ENCODE assay signal across 36 cellular contexts in the genomic region with DNA sequence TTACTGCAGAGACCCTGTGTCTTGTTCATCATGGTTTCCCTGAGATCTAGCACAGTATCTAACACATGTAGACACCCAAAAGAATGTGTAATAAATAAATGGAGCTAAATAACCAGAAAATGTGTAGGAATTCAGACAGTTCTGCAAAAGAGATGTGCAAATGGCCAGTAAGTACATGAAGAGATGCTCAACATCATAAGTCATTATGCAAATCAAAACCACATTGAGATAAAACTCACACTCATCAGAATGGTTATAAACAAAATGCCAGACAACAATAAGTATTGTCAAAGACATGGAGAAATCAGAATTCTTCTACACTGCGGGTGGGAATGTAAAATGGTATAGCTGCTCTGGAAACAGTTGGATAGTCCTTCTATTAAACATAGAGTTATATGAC.
"Had no signal": no experiment of that assay in that cellular context is flagged by ENCODE, and none has a peak within 500 bp of the region (broad histone marks: within the 10 kb centered on the region; RNA-seq: fewer than 3 reads in every experiment).

No MANE protein-coding gene starts in this region.

- H3K9me3 Mint-ChIP-seq: activated B cell treated with CpG ODN at 0.5 μM for 24 hours; activated CD4-positive, alpha-beta memory T cell treated with anti-CD3 and anti-CD28 coated beads, Interleukin-2, amount 10 ng/mL, durations not matched to agents 7 days and 5 days; activated CD4-positive, alpha-beta T cell treated with anti-CD3 and anti-CD28 coated beads, Interleukin-2, amount 10 ng/mL, durations not matched to agents 7 days and 5 days; activated naive CD4-positive, alpha-beta T cell treated with anti-CD3 and anti-CD28 coated beads for 36 hours; activated naive CD4-positive, alpha-beta T cell treated with anti-CD3 and anti-CD28 coated beads, Interleukin-2, amount 50 U/mL, for 72 hours; activated naive CD8-positive, alpha-beta T cell treated with anti-CD3 and anti-CD28 coated beads for 36 hours; activated T-cell treated with anti-CD3 and anti-CD28 coated beads, Interleukin-2, amount 50 U/mL, for 24 hours; activated T-helper 2 cell treated with anti-CD3 and anti-CD28 coated beads, Interferon-gamma antibody, Interleukin-2, Interleukin-4, amounts not matched to agents 10 μg/mL and 5 μg/mL and 100 μg/mL, durations not matched to agents 14 hours and 24 hours and 36 hours; T-helper 1 cell treated with Interleukin-12 subunit alpha and Interleukin-12 subunit beta and Interleukin-4 antibody, amounts not matched to agents 30 μg/mL and 1 μg/mL, for 36 hours; T-helper 2 cell treated with Interferon-gamma antibody and Interleukin-4, amounts not matched to agents 5 μg/mL and 100 μg/mL, for 36 hours had no signal

- FAIRE-seq: TTC549 had no signal

- H3K27me3 ChIP-seq: adrenal gland, ascending aorta, body of pancreas, brain microvascular endothelial cell, breast epithelium had no signal

- H3K36me3 Mint-ChIP-seq: activated CD8-positive, alpha-beta memory T cell treated with anti-CD3 and anti-CD28 coated beads, Interleukin-2, amount 10 ng/mL, durations not matched to agents 7 days and 5 days; activated naive CD4-positive, alpha-beta T cell treated with anti-CD3 and anti-CD28 coated beads, Interleukin-2, amount 50 U/mL, for 72 hours; activated naive CD8-positive, alpha-beta T cell treated with anti-CD3 and anti-CD28 coated beads for 36 hours had no signal

- DNase-seq: activated B cell treated with CpG ODN at 0.5 μM for 24 hours; activated CD4-positive, alpha-beta memory T cell treated with anti-CD3 and anti-CD28 coated beads, Interleukin-2, amount 10 ng/mL, durations not matched to agents 7 days and 5 days; activated CD4-positive, alpha-beta T cell treated with anti-CD3 and anti-CD28 coated beads for 4 hours; activated CD4-positive, alpha-beta T cell treated with anti-CD3 and anti-CD28 coated beads, Interleukin-2, amount 10 ng/mL, durations not matched to agents 7 days and 5 days; activated CD4-positive, alpha-beta T cell treated with anti-CD3 and anti-CD28 coated beads, Interleukin-2, amount 50 U/mL, for 48 hours; activated CD4-positive, CD25-positive, alpha-beta regulatory T cell treated with anti-CD3 and anti-CD28 coated beads, Interleukin-2, amount 50 U/mL, for 72 hours; activated CD8-positive, alpha-beta memory T cell treated with anti-CD3 and anti-CD28 coated beads for 24 hours; activated CD8-positive, alpha-beta memory T cell treated with anti-CD3 and anti-CD28 coated beads, Interleukin-2, amount 10 ng/mL, durations not matched to agents 7 days and 5 days; activated CD8-positive, alpha-beta memory T cell treated with anti-CD3 and anti-CD28 coated beads, Interleukin-2, amount 50 U/mL, for 48 hours; activated CD8-positive, alpha-beta T cell treated with anti-CD3 and anti-CD28 coated beads, Interleukin-2, amount 10 ng/mL, durations not matched to agents 7 days and 5 days; activated effector memory CD4-positive, alpha-beta T cell treated with anti-CD3 and anti-CD28 coated beads, Interleukin-2, amount 50 U/mL, for 16 hours; activated gamma-delta T cell treated with Interleukin-2 at 50 U/mL for 16 hours; activated naive CD4-positive, alpha-beta T cell; activated naive CD4-positive, alpha-beta T cell treated with anti-CD3 and anti-CD28 coated beads for 36 hours; activated naive CD4-positive, alpha-beta T cell treated with anti-CD3 and anti-CD28 coated beads, Interleukin-2, amount 50 U/mL, for 16 hours; activated naive CD8-positive, alpha-beta T cell treated with anti-CD3 and anti-CD28 coated beads for 36 hours; activated T-cell treated with anti-CD3 and anti-CD28 coated beads, Interleukin-2, amount 50 U/mL, for 24 hours; activated T-cell treated with anti-CD3 and anti-CD28 coated beads, Interleukin-2, amount 50 U/mL, for 48 hours; adrenal gland; amygdala; anterior cingulate cortex; body of pancreas; brain microvascular endothelial cell; central memory CD4-positive, alpha-beta T cell; SW 1271; T-helper 1 cell; T-helper 2 cell; T-helper 9 cell had no signal

- H3K4me1 ChIP-seq: adrenal gland, ascending aorta, body of pancreas, breast epithelium had no signal

- H3K4me1 Mint-ChIP-seq: activated B cell treated with CpG ODN at 0.5 μM for 24 hours; activated CD4-positive, alpha-beta memory T cell treated with anti-CD3 and anti-CD28 coated beads, Interleukin-2, amount 10 ng/mL, durations not matched to agents 7 days and 5 days; activated CD4-positive, alpha-beta T cell treated with anti-CD3 and anti-CD28 coated beads, Interleukin-2, amount 10 ng/mL, durations not matched to agents 7 days and 5 days had no signal

- ATAC-seq: activated CD8-positive, alpha-beta memory T cell treated with anti-CD3 and anti-CD28 coated beads, Interleukin-2, amount 10 ng/mL, durations not matched to agents 7 days and 5 days; activated CD8-positive, alpha-beta T cell treated with anti-CD3 and anti-CD28 coated beads, Interleukin-2, amount 10 ng/mL, durations not matched to agents 7 days and 5 days; activated naive CD4-positive, alpha-beta T cell treated with anti-CD3 and anti-CD28 coated beads, Interleukin-2, amount 50 U/mL, for 72 hours; body of pancreas had no signal

- H3K4me3 ChIP-seq: adrenal gland, ascending aorta, body of pancreas, breast epithelium had no signal

- H3K27ac ChIP-seq: adrenal gland, ascending aorta, body of pancreas, brain microvascular endothelial cell, breast epithelium, VCaP had no signal

- H3K9me3 ChIP-seq: adrenal gland, ascending aorta, body of pancreas, breast epithelium had no signal

- H3K36me3 ChIP-seq: adrenal gland, ascending aorta, brain microvascular endothelial cell, breast epithelium had no signal

- H3K4me3 Mint-ChIP-seq: activated B cell treated with CpG ODN at 0.5 μM for 24 hours; activated CD4-positive, alpha-beta memory T cell treated with anti-CD3 and anti-CD28 coated beads, Interleukin-2, amount 10 ng/mL, durations not matched to agents 7 days and 5 days; activated CD4-positive, alpha-beta T cell treated with anti-CD3 and anti-CD28 coated beads, Interleukin-2, amount 10 ng/mL, durations not matched to agents 7 days and 5 days; activated CD8-positive, alpha-beta memory T cell treated with anti-CD3 and anti-CD28 coated beads, Interleukin-2, amount 10 ng/mL, durations not matched to agents 7 days and 5 days; activated CD8-positive, alpha-beta T cell treated with anti-CD3 and anti-CD28 coated beads, Interleukin-2, amount 10 ng/mL, durations not matched to agents 7 days and 5 days; activated naive CD4-positive, alpha-beta T cell treated with anti-CD3 and anti-CD28 coated beads for 36 hours; activated naive CD8-positive, alpha-beta T cell treated with anti-CD3 and anti-CD28 coated beads for 36 hours; activated T-cell treated with anti-CD3 and anti-CD28 coated beads, Interleukin-2, amount 50 U/mL, for 24 hours; T-helper 1 cell treated with Interleukin-12 subunit alpha and Interleukin-12 subunit beta and Interleukin-4 antibody, amounts not matched to agents 30 μg/mL and 1 μg/mL, for 36 hours; T-helper 2 cell treated with Interferon-gamma antibody and Interleukin-4, amounts not matched to agents 5 μg/mL and 100 μg/mL, for 36 hours had no signal

- H3K27ac Mint-ChIP-seq: activated B cell treated with CpG ODN at 0.5 μM for 24 hours; activated CD4-positive, alpha-beta memory T cell treated with anti-CD3 and anti-CD28 coated beads, Interleukin-2, amount 10 ng/mL, durations not matched to agents 7 days and 5 days; activated CD4-positive, alpha-beta T cell treated with anti-CD3 and anti-CD28 coated beads, Interleukin-2, amount 10 ng/mL, durations not matched to agents 7 days and 5 days; activated CD8-positive, alpha-beta memory T cell treated with anti-CD3 and anti-CD28 coated beads, Interleukin-2, amount 10 ng/mL, durations not matched to agents 7 days and 5 days; activated CD8-positive, alpha-beta T cell treated with anti-CD3 and anti-CD28 coated beads, Interleukin-2, amount 10 ng/mL, durations not matched to agents 7 days and 5 days; activated naive CD4-positive, alpha-beta T cell treated with anti-CD3 and anti-CD28 coated beads for 36 hours; activated naive CD4-positive, alpha-beta T cell treated with anti-CD3 and anti-CD28 coated beads, Interleukin-2, amount 50 U/mL, for 72 hours; activated naive CD8-positive, alpha-beta T cell treated with anti-CD3 and anti-CD28 coated beads for 36 hours; activated T-cell treated with anti-CD3 and anti-CD28 coated beads, Interleukin-2, amount 50 U/mL, for 24 hours; activated T-helper 2 cell treated with anti-CD3 and anti-CD28 coated beads, Interferon-gamma antibody, Interleukin-2, Interleukin-4, amounts not matched to agents 10 μg/mL and 5 μg/mL and 100 μg/mL, durations not matched to agents 14 hours and 24 hours and 36 hours; T-helper 1 cell treated with Interleukin-12 subunit alpha and Interleukin-12 subunit beta and Interleukin-4 antibody, amounts not matched to agents 30 μg/mL and 1 μg/mL, for 36 hours; T-helper 2 cell treated with Interferon-gamma antibody and Interleukin-4, amounts not matched to agents 5 μg/mL and 100 μg/mL, for 36 hours had no signal
